21 cellular contexts compared by ENCODE assay signal in the genomic region with DNA sequence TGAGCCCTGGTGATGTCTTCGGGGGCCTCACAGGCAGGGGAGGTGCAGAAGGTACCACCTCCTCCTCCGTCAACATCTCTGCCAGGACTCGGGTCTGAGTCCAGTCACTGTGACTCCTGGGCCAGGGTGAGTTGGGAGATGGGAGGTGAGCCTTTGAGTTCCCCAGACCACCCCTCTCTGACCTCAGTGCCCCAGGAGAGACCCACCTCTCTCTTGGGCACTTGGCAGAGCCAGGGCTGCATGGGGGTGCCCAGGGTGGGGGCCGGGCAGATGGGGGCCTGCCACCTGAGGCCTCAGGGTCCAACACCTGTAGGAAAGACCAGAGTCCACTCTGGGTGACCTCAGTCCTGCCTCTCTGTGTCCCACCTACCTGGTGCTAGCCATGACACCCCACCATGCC. TPM values are rescaled to one million over a fixed set of nuclear protein-coding genes. Genes with fewer than 3 reads are reported as not detected.
DNase-seq lines count a peak whose midpoint lies in the region; ATAC-seq and TF ChIP-seq lines count a peak whose summit lies in the region.
"Had no signal": no experiment of that assay in that cellular context is flagged by ENCODE, and none has a peak within 500 bp of the region (broad histone marks: within the 10 kb centered on the region; RNA-seq: fewer than 3 reads in every experiment).

No MANE protein-coding gene starts in this region.

- WGBS in endodermal cell (ENCODE audit: insufficient coverage in 1 of 2, insufficient read length in 1 of 2), 2 experiments: 93 to 100% methylated on average over 1 to 4 of the region's 4 CpGs

- H3K36me3 Mint-ChIP-seq in endodermal cell (ENCODE audit: low read depth): peaks cover 6% of the 10 kb centered on the region
- H3K36me3 Mint-ChIP-seq in natural killer cell treated with Interleukin-12 subunit alpha and Interleukin-12 subunit beta and Interleukin-15 and Interleukin-18, amount 100 ng/mL, for 72 hours: no peaks in the 10 kb centered on the region
- H3K36me3 Mint-ChIP-seq: CD14-positive monocyte had no signal

- no peak for TF ChIP-seq CTCF in endodermal cell (conservative IDR thresholded peaks at IDR 0.05)
- TF ChIP-seq CTCF in osteoblast (IDR thresholded peaks at IDR 0.05; ENCODE audit: extremely low read depth, low read depth, low read length): no peak

- H3K9ac ChIP-seq in endodermal cell (ENCODE audit: extremely low read depth, low read length, poor library complexity, severe bottlenecking): no peak overlapping the region
- H3K9ac ChIP-seq: KMS-11 had no signal

- H3K27ac ChIP-seq in endodermal cell (ENCODE audit: low read depth, low read length) (no peak overlapping the region), osteoblast (ENCODE audit: low read depth, low read length) (no peak overlapping the region)
- H3K27ac ChIP-seq: KMS-11, SJSA1 had no signal

- H3K9me3 ChIP-seq in endodermal cell (ENCODE audit: control insufficient read depth, low read length) (no peaks in the 10 kb centered on the region), osteoblast (ENCODE audit: low read depth, low read length) (no peaks in the 10 kb centered on the region)

- no peak for ATAC-seq in natural killer cell treated with Interleukin-12 subunit alpha and Interleukin-12 subunit beta and Interleukin-15 and Interleukin-18, amount 100 ng/mL, for 72 hours
- ATAC-seq: Right ventricle myocardium inferior had no signal

- H3K4me2 ChIP-seq in osteoblast (ENCODE audit: insufficient read depth, low read length): no peak overlapping the region
- H3K4me2 ChIP-seq: KMS-11 had no signal

- H3K79me2 ChIP-seq in osteoblast (ENCODE audit: insufficient read depth, low read length): no peaks in the 10 kb centered on the region

- no peaks in the 10 kb centered on the region for H3K9me3 Mint-ChIP-seq in endodermal cell
- no peaks in the 10 kb centered on the region for H3K9me3 Mint-ChIP-seq in natural killer cell treated with Interleukin-12 subunit alpha and Interleukin-12 subunit beta and Interleukin-15 and Interleukin-18, amount 100 ng/mL, for 72 hours

- H3K27me3 Mint-ChIP-seq in endodermal cell (ENCODE audit: insufficient read depth): peaks cover 15% of the 10 kb centered on the region
- H3K27me3 Mint-ChIP-seq in natural killer cell treated with Interleukin-12 subunit alpha and Interleukin-12 subunit beta and Interleukin-15 and Interleukin-18, amount 100 ng/mL, for 72 hours: peaks cover 12 to 14% of the 10 kb centered on the region in 2 donors

- H3K36me3 ChIP-seq in endodermal cell (ENCODE audit: control insufficient read depth, insufficient read depth, low read length) (no peaks in the 10 kb centered on the region), osteoblast (ENCODE audit: insufficient read depth, low read length) (no peaks in the 10 kb centered on the region)
- H3K36me3 ChIP-seq: SJSA1 had no signal

- no peaks in the 10 kb centered on the region for H3K4me1 Mint-ChIP-seq in endodermal cell
- H3K4me1 Mint-ChIP-seq in natural killer cell treated with Interleukin-12 subunit alpha and Interleukin-12 subunit beta and Interleukin-15 and Interleukin-18, amount 100 ng/mL, for 72 hours (ENCODE audit: low read depth in 2 of 2): no peaks in the 10 kb centered on the region
- H3K4me1 Mint-ChIP-seq: CD14-positive monocyte had no signal

- H4K20me1 ChIP-seq in osteoblast (ENCODE audit: insufficient read depth, low read length): no peaks in the 10 kb centered on the region

- no peak overlapping the region for H2AFZ ChIP-seq in osteoblast (ENCODE audit: low read length)

- H3K27ac Mint-ChIP-seq in endodermal cell: no peak overlapping the region
- no peak overlapping the region for H3K27ac Mint-ChIP-seq in natural killer cell treated with Interleukin-12 subunit alpha and Interleukin-12 subunit beta and Interleukin-15 and Interleukin-18, amount 100 ng/mL, for 72 hours
- H3K27ac Mint-ChIP-seq: CD14-positive monocyte had no signal

- no peaks in the 10 kb centered on the region for H3K4me1 ChIP-seq in endodermal cell (ENCODE audit: control insufficient read depth, insufficient read depth, low read length)
- no peaks in the 10 kb centered on the region for H3K4me1 ChIP-seq in osteoblast (ENCODE audit: insufficient read depth, low read length)

- H3K4me3 ChIP-seq in endodermal cell (ENCODE audit: low read length) (no peak overlapping the region), osteoblast (ENCODE audit: insufficient read depth, low read length) (no peak overlapping the region)
- H3K4me3 ChIP-seq: SJSA1 had no signal

- peaks cover 19% of the 10 kb centered on the region for H3K27me3 ChIP-seq in endodermal cell (ENCODE audit: control insufficient read depth, insufficient read depth, low read length, poor library complexity, severe bottlenecking)
- peaks cover 15% of the 10 kb centered on the region for H3K27me3 ChIP-seq in osteoblast (ENCODE audit: insufficient read depth, low read length)
- H3K27me3 ChIP-seq: SJSA1 had no signal

- peak; percentile 51 for DNase-seq in activated effector memory CD4-positive, alpha-beta T cell treated with anti-CD3 and anti-CD28 coated beads, Interleukin-2, amount 50 U/mL, for 16 hours
- no peak for DNase-seq in activated effector memory CD4-positive, alpha-beta T cell treated with Interleukin-2 at 50 U/mL for 16 hours
- peak; percentile 24 for DNase-seq in endodermal cell
- peak; percentile 21 for DNase-seq in osteoblast (ENCODE audit: insufficient read length, low spot score, missing footprints)
- DNase-seq in natural killer cell treated with Interleukin-12 subunit alpha and Interleukin-12 subunit beta and Interleukin-15 and Interleukin-18, amount 100 ng/mL, for 72 hours (ENCODE audit: low spot score): no peak
- no peak for DNase-seq in amniotic stem cell (lab: John Stamatoyannopoulos, UW)
- DNase-seq in NCI-H345 (lab: John Stamatoyannopoulos, UW): no peak
- DNase-seq: AML-193, NCI-H1694, NCI-H2081, NCI-H2171, NCI-H524 treated with DMSO at 0.1 percent for 48 hours, NCI-H82, OCI-M1 had no signal

- H3K4me3 Mint-ChIP-seq in endodermal cell: no peak overlapping the region
- no peak overlapping the region for H3K4me3 Mint-ChIP-seq in natural killer cell treated with Interleukin-12 subunit alpha and Interleukin-12 subunit beta and Interleukin-15 and Interleukin-18, amount 100 ng/mL, for 72 hours
- H3K4me3 Mint-ChIP-seq: CD14-positive monocyte had no signal

RNA-seq across cellular contexts. Expression of a gene that starts 6.8 kb away (rescaled TPM):
- total RNA-seq in endodermal cell (10 to 100 TPM; 11.4 to 16.3 TPM), osteoblast (not detected in 2 replicates)
- polyA plus RNA-seq in endodermal cell (2013, experiment 1 of 2): 3.3 TPM
- polyA plus RNA-seq in endodermal cell (2013, experiment 2 of 2): 4.1 TPM
- not detected for total RNA-seq in natural killer cell treated with Interleukin-12 subunit alpha and Interleukin-12 subunit beta and Interleukin-15 and Interleukin-18, amount 100 ng/mL, for 72 hours
- total RNA-seq: Daoy, H4, Right ventricle myocardium inferior had no signal
- polyA plus RNA-seq: AG04450, CD14-positive monocyte had no signal

RNA-seq across cellular contexts. Expression of a gene that starts 14.2 kb away (rescaled TPM):
- total RNA-seq in endodermal cell (1 to 10 TPM in 1 of 2 donors, under 1 TPM in 1; 0.68 to 2.9 TPM), osteoblast (not detected in 2 replicates)
- 0.32 TPM for polyA plus RNA-seq in endodermal cell (2013, experiment 1 of 2)
- 0.58 TPM for polyA plus RNA-seq in endodermal cell (2013, experiment 2 of 2)
- not detected for total RNA-seq in natural killer cell treated with Interleukin-12 subunit alpha and Interleukin-12 subunit beta and Interleukin-15 and Interleukin-18, amount 100 ng/mL, for 72 hours
- total RNA-seq: Right ventricle myocardium inferior had no signal
- polyA plus RNA-seq: CD14-positive monocyte had no signal

Comparison
In these comparisons a context has a peak if more than half of its experiments do, and no peak if none do; other contexts are left out.
1. DNase-seq: peak in activated effector memory CD4-positive, alpha-beta T cell treated with anti-CD3 and anti-CD28 coated beads, Interleukin-2, amount 50 U/mL, for 16 hours (single experiment), endodermal cell (single experiment) and osteoblast (single experiment); none in activated effector memory CD4-positive, alpha-beta T cell treated with Interleukin-2 at 50 U/mL for 16 hours (single experiment), natural killer cell treated with Interleukin-12 subunit alpha and Interleukin-12 subunit beta and Interleukin-15 and Interleukin-18, amount 100 ng/mL, for 72 hours (single experiment), amniotic stem cell (single experiment) and NCI-H345 (single experiment).
2. RNA of a gene that starts 6.8 kb away (total RNA-seq): 11.4 to 16.3 TPM in endodermal cell; not detected in osteoblast and not detected in natural killer cell treated with Interleukin-12 subunit alpha and Interleukin-12 subunit beta and Interleukin-15 and Interleukin-18, amount 100 ng/mL, for 72 hours; every median in the first group is over 10 times any median in the second.